ENCODE assay signal across 10 cellular contexts in the genomic region with DNA sequence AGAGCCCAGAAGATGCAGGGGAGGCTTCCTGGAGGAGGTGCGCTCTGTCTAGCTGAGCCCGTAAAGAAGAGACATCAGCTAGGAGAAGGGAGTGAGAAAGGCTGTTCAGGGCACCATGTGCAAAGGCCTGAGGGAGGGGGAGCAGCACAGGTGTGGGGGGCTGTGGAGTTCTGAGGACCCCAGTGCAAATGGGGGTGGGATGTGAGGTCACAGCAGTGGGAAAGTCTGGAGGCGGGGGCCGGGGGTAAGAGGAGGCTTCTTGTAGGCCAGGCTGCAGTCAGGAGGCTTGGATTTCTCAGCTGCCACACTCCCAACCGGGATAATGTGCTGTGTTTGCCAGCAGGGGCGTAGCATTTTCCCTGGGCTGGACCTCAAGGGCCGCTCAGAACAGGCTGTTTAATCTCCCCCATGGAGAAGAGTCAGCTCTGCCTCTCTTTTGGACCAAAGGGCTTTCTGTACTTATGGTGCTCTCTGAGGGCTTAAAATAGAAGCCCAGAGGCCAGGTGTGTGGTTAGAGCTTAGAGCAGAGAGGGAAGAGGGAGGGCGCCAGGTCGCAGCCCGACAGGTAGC. TPM values are rescaled to one million over a fixed set of nuclear protein-coding genes. Genes with fewer than 3 reads are reported as not detected.
DNase-seq lines count a peak whose midpoint lies in the region; ATAC-seq and TF ChIP-seq lines count a peak whose summit lies in the region.
"Had no signal": no experiment of that assay in that cellular context is flagged by ENCODE, and none has a peak within 500 bp of the region (broad histone marks: within the 10 kb centered on the region; RNA-seq: fewer than 3 reads in every experiment).

No MANE protein-coding gene starts in this region.

- TF ChIP-seq CTCF in WERI-Rb-1 (IDR thresholded peaks at IDR 0.05; ENCODE audit: low read depth, low read length) (peak; percentile 62), spleen (IDR thresholded peaks at IDR 0.05 in 8 of 11, conservative IDR thresholded peaks at IDR 0.05 in 3 of 11) (no peak)
- no peak for TF ChIP-seq CTCF in activated CD8-positive, alpha-beta T cell treated with anti-CD3 and anti-CD28 coated beads for 36 hours (IDR thresholded peaks at IDR 0.05)

- peaks cover 0 to 20% (median 2%) of the 10 kb centered on the region in 6 donors for H3K4me1 ChIP-seq in spleen

- H3K27ac ChIP-seq in WERI-Rb-1: no peak overlapping the region
- H3K27ac ChIP-seq in spleen: no peak overlapping the region
- H3K27ac ChIP-seq: VCaP had no signal

- H3K27ac Mint-ChIP-seq in activated CD8-positive, alpha-beta T cell treated with anti-CD3 and anti-CD28 coated beads for 36 hours: no peak overlapping the region
- H3K27ac Mint-ChIP-seq: immature natural killer cell had no signal

- H3K36me3 ChIP-seq in H7 (replicated peaks; ENCODE audit: control insufficient read depth, insufficient read depth, low read length) (no peaks in the 10 kb centered on the region; the same call in 1 of the 2 replicates), WERI-Rb-1 (peaks cover 22% of the 10 kb centered on the region), spleen (no peaks in the 10 kb centered on the region)

- DNase-seq in H7 (peak; percentile 90), WERI-Rb-1 (peak; percentile 54), hepatic stellate cell (ENCODE audit: low spot score) (peak; percentile 70), spleen (peak; percentile 35), NCI-H1930 (lab: John Stamatoyannopoulos, UW) (no peak)
- no peak for DNase-seq in activated CD8-positive, alpha-beta T cell treated with anti-CD3 and anti-CD28 coated beads for 36 hours
- DNase-seq: immature natural killer cell had no signal

- CTCF ChIA-PET in activated CD8-positive, alpha-beta T cell treated with anti-CD3 and anti-CD28 coated beads for 36 hours (lab: Charles Lee): no interaction called here

- POLR2A ChIA-PET in activated CD8-positive, alpha-beta T cell treated with anti-CD3 and anti-CD28 coated beads for 36 hours (lab: Charles Lee): no interaction called here

- peaks cover 16% of the 10 kb centered on the region for H3K27me3 Mint-ChIP-seq in activated CD8-positive, alpha-beta T cell treated with anti-CD3 and anti-CD28 coated beads for 36 hours

- no peak for ATAC-seq in activated CD8-positive, alpha-beta T cell treated with anti-CD3 and anti-CD28 coated beads for 36 hours
- ATAC-seq in activated CD4-positive, CD25-positive, alpha-beta regulatory T cell treated with anti-CD3 and anti-CD28 coated beads, Interleukin-2, amount 50 U/mL, for 24 hours: no peak
- no peak for ATAC-seq in GM18873 (IDR thresholded peaks at IDR 0.05; ENCODE audit: low FRiP score, unreplicated experiment)

- no peaks in the 10 kb centered on the region for H3K4me1 Mint-ChIP-seq in activated CD8-positive, alpha-beta T cell treated with anti-CD3 and anti-CD28 coated beads for 36 hours (ENCODE audit: low read depth)

- TF ChIP-seq POLR2A in spleen (IDR thresholded peaks at IDR 0.05): no peak

- 85 to 93% (median 87%) methylated on average over 9 to 10 of the region's 10 CpGs for WGBS in spleen, 5 donors

- no peaks in the 10 kb centered on the region for H3K36me3 Mint-ChIP-seq in activated CD8-positive, alpha-beta T cell treated with anti-CD3 and anti-CD28 coated beads for 36 hours (ENCODE audit: low read depth)
- H3K36me3 Mint-ChIP-seq: immature natural killer cell had no signal

- H3K9me3 ChIP-seq in WERI-Rb-1 (ENCODE audit: severe bottlenecking) (no peaks in the 10 kb centered on the region), spleen (no peaks in the 10 kb centered on the region)

- intact Hi-C loops in spleen (cut with DNase I; ENCODE audit: low total_unique reads): no loop called here
- intact Hi-C loops in activated CD8-positive, alpha-beta T cell treated with anti-CD3 and anti-CD28 coated beads for 36 hours (cut with micrococcal nuclease): no loop called here

- H3K4me3 Mint-ChIP-seq in activated CD8-positive, alpha-beta T cell treated with anti-CD3 and anti-CD28 coated beads for 36 hours: no peak overlapping the region
- H3K4me3 Mint-ChIP-seq: immature natural killer cell had no signal

- no peaks in the 10 kb centered on the region for H3K9me3 Mint-ChIP-seq in activated CD8-positive, alpha-beta T cell treated with anti-CD3 and anti-CD28 coated beads for 36 hours
- H3K9me3 Mint-ChIP-seq: immature natural killer cell had no signal

- H3K27me3 ChIP-seq in H7 (ENCODE audit: control insufficient read depth, insufficient read depth, low read length) (peaks cover 2% of the 10 kb centered on the region; the same call in 1 of the 2 replicates), WERI-Rb-1 (ENCODE audit: insufficient read depth, low read depth, severe bottlenecking) (no peaks in the 10 kb centered on the region), spleen (replicated peaks in 1 of 7) (peaks cover 0 to 34% (median 8%) of the 10 kb centered on the region in 7 donors)

- no peak overlapping the region for H3K4me3 ChIP-seq in H7 (ENCODE audit: insufficient read depth, low read depth, low read length)
- H3K4me3 ChIP-seq in WERI-Rb-1 (ENCODE audit: low read depth, low read length): no peak overlapping the region
- no peak overlapping the region for H3K4me3 ChIP-seq in spleen

RNA-seq across cellular contexts. Expression of a gene that starts 5.7 kb away (rescaled TPM):
- 4.7 and 7.5 TPM in 2 replicates for total RNA-seq in H7 (2014; rRNA removed; shearing (Covaris generic))
- total RNA-seq in spleen: 1 to 10 TPM in 6 of 7 donors, under 1 TPM in 1; 0.85 to 2.5 (median 1.6) TPM
- 1 to 10 TPM in 1 of 3 donors, under 1 TPM in 2; 0.26 to 1.0 (median 0.49) TPM for polyA plus RNA-seq in spleen
- total RNA-seq in activated CD8-positive, alpha-beta T cell treated with anti-CD3 and anti-CD28 coated beads for 36 hours: under 1 TPM; 0.18 to 0.22 TPM

Comparison
In these comparisons a context has a peak if more than half of its experiments do, and no peak if none do; other contexts are left out.
1. DNase-seq: peak in H7 (single experiment), WERI-Rb-1 (single experiment), hepatic stellate cell (single experiment) and spleen (single experiment); none in activated CD8-positive, alpha-beta T cell treated with anti-CD3 and anti-CD28 coated beads for 36 hours (single experiment) and NCI-H1930 (0 of 2).